14 cellular contexts compared by ENCODE assay signal in genomic region chr1:89932598-89933364, GRCh38.
"Had no signal": no experiment of that assay in that cellular context is flagged by ENCODE, and none has a peak within 500 bp of the region (broad histone marks: within the 10 kb centered on the region; RNA-seq: fewer than 3 reads in every experiment).

No MANE protein-coding gene starts in this region.

- H3K9me3 Mint-ChIP-seq: naive B cell, type B pancreatic cell had no signal

- H3K9me3 ChIP-seq: colonic mucosa, neutrophil, suprapubic skin, thyroid gland had no signal

- ATAC-seq: foreskin keratinocyte, right cardiac atrium had no signal

- H3K27me3 Mint-ChIP-seq: naive B cell, type B pancreatic cell had no signal

- H3K4me3 Mint-ChIP-seq: naive B cell, type B pancreatic cell had no signal

- H3K4me3 ChIP-seq: colonic mucosa, suprapubic skin, thyroid gland had no signal

- DNase-seq: colonic mucosa; dermis blood vessel endothelial cell; erythroblast; foreskin keratinocyte; mesendoderm; naive B cell; right cardiac atrium; small intestine; stimulated activated CD4-positive, alpha-beta T cell treated with anti-CD3 and anti-CD28 coated beads, Interleukin-2, amount 100 ng/mL, for 48 hours; stimulated activated naive CD4-positive, alpha-beta T cell; thyroid gland had no signal

- H3K27ac ChIP-seq: colonic mucosa, foreskin keratinocyte, neutrophil, suprapubic skin had no signal

- H3K27me3 ChIP-seq: colonic mucosa, foreskin keratinocyte, neutrophil, suprapubic skin, thyroid gland had no signal

- H3K36me3 ChIP-seq: colonic mucosa had no signal

- H3K4me1 ChIP-seq: colonic mucosa, foreskin keratinocyte, suprapubic skin had no signal

- H3K27ac Mint-ChIP-seq: type B pancreatic cell had no signal
